In genomic region chr7:74115326-74115725, GRCh38 we compare ENCODE assay signal across 21 cellular contexts. TPM values are rescaled to one million over a fixed set of nuclear protein-coding genes. Genes with fewer than 3 reads are reported as not detected.
A peak's percentile ranks its signal among the peaks of the same experiment; 100 is the strongest.
DNase-seq lines count a peak whose midpoint lies in the region; ATAC-seq and TF ChIP-seq lines count a peak whose summit lies in the region.
"Had no signal": no experiment of that assay in that cellular context is flagged by ENCODE, and none has a peak within 500 bp of the region (broad histone marks: within the 10 kb centered on the region; RNA-seq: fewer than 3 reads in every experiment).

No MANE protein-coding gene starts in this region.

- no peak overlapping the region for H3K4me3 Mint-ChIP-seq in chondrocyte (ENCODE audit: unreplicated experiment)
- H3K4me3 Mint-ChIP-seq in stimulated activated memory B cell treated with anti-CD40 and anti-IgM and Interleukin-4, amounts not matched to agents 10 μg/mL and 1 μg/mL and 100 μg/mL, for 72 hours, result no peak overlapping the region
- H3K4me3 Mint-ChIP-seq: activated naive CD4-positive, alpha-beta T cell treated with anti-CD3 and anti-CD28 coated beads for 36 hours; activated T-cell treated with anti-CD3 and anti-CD28 coated beads, Interleukin-2, amount 50 U/mL, for 72 hours; IgD-negative memory B cell; natural killer cell had no signal

- no peak overlapping the region for H3K27ac Mint-ChIP-seq in chondrocyte (ENCODE audit: unreplicated experiment)
- no peak overlapping the region for H3K27ac Mint-ChIP-seq in stimulated activated memory B cell treated with anti-CD40 and anti-IgM and Interleukin-4, amounts not matched to agents 10 μg/mL and 1 μg/mL and 100 μg/mL, for 72 hours
- H3K27ac Mint-ChIP-seq: activated naive CD4-positive, alpha-beta T cell treated with anti-CD3 and anti-CD28 coated beads for 36 hours; activated T-cell treated with anti-CD3 and anti-CD28 coated beads, Interleukin-2, amount 50 U/mL, for 72 hours; IgD-negative memory B cell; natural killer cell had no signal

- H3K36me3 Mint-ChIP-seq in chondrocyte (ENCODE audit: low read depth), result peaks cover 24% of the 10 kb centered on the region
- H3K36me3 Mint-ChIP-seq in stimulated activated memory B cell treated with anti-CD40 and anti-IgM and Interleukin-4, amounts not matched to agents 10 μg/mL and 1 μg/mL and 100 μg/mL, for 72 hours, result peaks cover 66% of the 10 kb centered on the region
- H3K36me3 Mint-ChIP-seq: natural killer cell had no signal

- in situ Hi-C loops in GM13977 (cut with MboI; ENCODE audit: low pct_unique_long_range_greater_than_20kb, low sequenced_read_pairs, unreplicated experiment), result no loop called here

- DNase-seq in GM13977 (ENCODE audit: low spot score) (no peak), NCI-H69 (lab: John Stamatoyannopoulos, UW) (peak; percentile 22), chondrocyte (ENCODE audit: low spot score) (no peak)
- no peak for DNase-seq in stimulated activated naive CD4-positive, alpha-beta T cell (lab: John Stamatoyannopoulos, UW)
- DNase-seq: activated CD4-positive, alpha-beta T cell treated with anti-CD3 and anti-CD28 coated beads for 4 hours; activated naive CD4-positive, alpha-beta T cell treated with anti-CD3 and anti-CD28 coated beads for 36 hours; activated T-cell treated with anti-CD3 and anti-CD28 coated beads, Interleukin-2, amount 50 U/mL, for 72 hours; AML-193; DMS79 treated with DMSO at 0.1 percent for 48 hours; foreskin fibroblast; GM23248; left ventricle myocardium superior; midbrain; natural killer cell; NCI-H1417 treated with DMSO at 0.1 percent for 48 hours; NCI-H524 treated with DMSO at 0.1 percent for 48 hours; Right ventricle myocardium superior had no signal

- TF ChIP-seq CTCF in GM13977 (IDR thresholded peaks at IDR 0.05; ENCODE audit: extremely low read depth, insufficient read depth, missing control alignments) (peak; percentile 20), chondrocyte (IDR thresholded peaks at IDR 0.05) (peak; percentile 18)

- H3K9me3 Mint-ChIP-seq in chondrocyte (ENCODE audit: low read depth), result peaks cover 4% of the 10 kb centered on the region
- no peaks in the 10 kb centered on the region for H3K9me3 Mint-ChIP-seq in stimulated activated memory B cell treated with anti-CD40 and anti-IgM and Interleukin-4, amounts not matched to agents 10 μg/mL and 1 μg/mL and 100 μg/mL, for 72 hours
- H3K9me3 Mint-ChIP-seq: activated naive CD4-positive, alpha-beta T cell treated with anti-CD3 and anti-CD28 coated beads for 36 hours; activated T-cell treated with anti-CD3 and anti-CD28 coated beads, Interleukin-2, amount 50 U/mL, for 72 hours; natural killer cell had no signal

- H3K4me1 Mint-ChIP-seq in chondrocyte (ENCODE audit: low read depth), result peaks cover 2% of the 10 kb centered on the region
- no peaks in the 10 kb centered on the region for H3K4me1 Mint-ChIP-seq in stimulated activated memory B cell treated with anti-CD40 and anti-IgM and Interleukin-4, amounts not matched to agents 10 μg/mL and 1 μg/mL and 100 μg/mL, for 72 hours
- H3K4me1 Mint-ChIP-seq: IgD-negative memory B cell, natural killer cell had no signal

- no peaks in the 10 kb centered on the region for H3K27me3 Mint-ChIP-seq in chondrocyte (ENCODE audit: low read depth)
- H3K27me3 Mint-ChIP-seq in stimulated activated memory B cell treated with anti-CD40 and anti-IgM and Interleukin-4, amounts not matched to agents 10 μg/mL and 1 μg/mL and 100 μg/mL, for 72 hours, result no peaks in the 10 kb centered on the region
- H3K27me3 Mint-ChIP-seq: IgD-negative memory B cell had no signal

- ATAC-seq in stimulated activated memory B cell treated with anti-CD40 and anti-IgM and Interleukin-4, amounts not matched to agents 10 μg/mL and 1 μg/mL and 100 μg/mL, for 72 hours, result peak; percentile 8
- ATAC-seq in GM19455 (IDR thresholded peaks at IDR 0.05; ENCODE audit: unreplicated experiment), result no peak
- no peak for ATAC-seq in HG02852 (IDR thresholded peaks at IDR 0.05; ENCODE audit: unreplicated experiment)
- ATAC-seq: activated T-cell treated with anti-CD3 and anti-CD28 coated beads, Interleukin-2, amount 50 U/mL, for 72 hours; left ventricle myocardium superior; natural killer cell had no signal

RNA-seq across cellular contexts. Expression of gene LIMK1, which starts 31.7 kb away (rescaled TPM):
- total RNA-seq in chondrocyte, result 39.1 to 46.5 TPM (median 41.5 TPM) in 3 replicates

RNA-seq across cellular contexts. Expression of gene EIF4H, which starts 58.8 kb away (rescaled TPM):
- 209 to 219 TPM (median 217 TPM) in 3 replicates for total RNA-seq in chondrocyte
